ENCODE assay signal across 8 cellular contexts in the genomic region with DNA sequence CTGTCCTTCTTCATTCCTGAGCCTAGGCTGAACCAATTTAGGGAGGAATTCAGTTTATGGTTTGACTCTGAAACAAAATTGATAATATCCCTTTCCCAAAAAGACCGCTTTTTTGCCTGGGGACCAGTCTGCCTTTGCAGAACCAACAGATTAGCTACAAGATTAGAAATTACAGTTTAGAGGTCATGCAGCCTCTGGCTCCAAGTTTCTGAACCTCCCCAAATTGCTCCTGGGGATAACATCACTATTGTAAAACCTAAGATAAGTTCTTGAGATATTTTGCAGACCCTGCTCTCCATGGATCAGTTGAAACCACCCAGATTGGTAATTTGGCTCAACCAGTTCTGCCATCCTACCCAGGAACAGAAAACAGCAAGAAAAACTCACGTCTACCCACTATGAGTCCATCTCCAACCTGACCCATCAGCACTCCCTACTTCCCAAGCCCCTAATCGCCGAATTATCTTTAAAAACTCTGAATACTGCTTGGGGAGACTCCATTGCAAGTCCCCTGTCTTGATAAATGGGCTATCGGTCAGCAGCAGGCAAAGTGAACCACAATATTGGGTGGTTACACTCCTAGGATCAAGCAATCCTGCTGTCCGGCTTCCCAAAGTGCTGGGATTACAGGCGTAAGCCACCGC. TPM values are rescaled to one million over a fixed set of nuclear protein-coding genes. Genes with fewer than 3 reads are reported as not detected.
DNase-seq lines count a peak whose midpoint lies in the region; ATAC-seq and TF ChIP-seq lines count a peak whose summit lies in the region.

No MANE protein-coding gene starts in this region.

- ATAC-seq in GM21529 (IDR thresholded peaks at IDR 0.05; ENCODE audit: unreplicated experiment), result peak; percentile 22
- ATAC-seq in naive thymus-derived CD4-positive, alpha-beta T cell, result no peak

- H3K4me3 ChIP-seq in Caco-2 (ENCODE audit: low read depth, low read length) (peak overlapping the region; percentile 35), dorsolateral prefrontal cortex (peak overlapping the region; percentile 52 to 96 (median 82))
- peak overlapping the region; percentile 97 for H3K4me3 ChIP-seq in naive thymus-derived CD4-positive, alpha-beta T cell (ENCODE audit: low read length)

- H3K36me3 Mint-ChIP-seq in Caco-2 (ENCODE audit: insufficient read depth, unreplicated experiment) (peaks cover 47% of the 10 kb centered on the region), IgD-negative memory B cell (no peaks in the 10 kb centered on the region)
- H3K36me3 Mint-ChIP-seq in naive thymus-derived CD4-positive, alpha-beta T cell, result peaks cover 0 to 29% (median 9%) of the 10 kb centered on the region in 5 donors

- H3K27me3 ChIP-seq in Caco-2 (replicated peaks; ENCODE audit: control insufficient read depth, insufficient read depth, low read length) (no peaks in the 10 kb centered on the region), dorsolateral prefrontal cortex (no peaks in the 10 kb centered on the region)
- no peaks in the 10 kb centered on the region for H3K27me3 ChIP-seq in naive thymus-derived CD4-positive, alpha-beta T cell (ENCODE audit: control insufficient read depth in 2 of 2, insufficient read depth in 2 of 2, low read length in 2 of 2)

- H3K9me3 ChIP-seq in Caco-2, result no peaks in the 10 kb centered on the region
- no peaks in the 10 kb centered on the region for H3K9me3 ChIP-seq in naive thymus-derived CD4-positive, alpha-beta T cell (ENCODE audit: control insufficient read depth in 2 of 3, low read length in 3 of 3)

- peak overlapping the region; percentile 97 for H3K27ac Mint-ChIP-seq in Caco-2 (ENCODE audit: unreplicated experiment)
- H3K27ac Mint-ChIP-seq in IgD-negative memory B cell, result peak overlapping the region; percentile 92 to 99 (median 97)
- H3K27ac Mint-ChIP-seq in naive thymus-derived CD4-positive, alpha-beta T cell, result peak overlapping the region; percentile 85 to 99 (median 97)

- TF ChIP-seq CTCF in Caco-2 (IDR thresholded peaks at IDR 0.05; ENCODE audit: insufficient read depth in 1 of 2, low read depth in 1 of 2, low read length in 1 of 2, severe bottlenecking in 1 of 2, unreplicated experiment in 1 of 2) (no peak), dorsolateral prefrontal cortex (IDR thresholded peaks at IDR 0.05 in 54 of 56, conservative IDR thresholded peaks at IDR 0.05 in 2 of 56; ENCODE audit: low read depth in 1 of 56, partially characterized antibody in 56 of 56) (no peak)

- peak overlapping the region; percentile 98 for H3K4me3 Mint-ChIP-seq in Caco-2 (ENCODE audit: unreplicated experiment)
- H3K4me3 Mint-ChIP-seq in IgD-negative memory B cell, result peak overlapping the region; percentile 96 to 99 (median 99)
- peak overlapping the region; percentile 88 to 99 (median 97) for H3K4me3 Mint-ChIP-seq in naive thymus-derived CD4-positive, alpha-beta T cell

- no peak for DNase-seq in Caco-2
- DNase-seq in dorsolateral prefrontal cortex, result no peak
- DNase-seq in naive thymus-derived CD4-positive, alpha-beta T cell, result peak in 1 of 9 donors; percentile 10
- DNase-seq in T1000 (lab: John Stamatoyannopoulos, UW), result no peak
- no peak for DNase-seq in occipital lobe (lab: John Stamatoyannopoulos, UW)
- DNase-seq in ACHN, result no peak

- peaks cover 20% of the 10 kb centered on the region for H3K4me1 ChIP-seq in Caco-2
- H3K4me1 ChIP-seq in naive thymus-derived CD4-positive, alpha-beta T cell (ENCODE audit: control insufficient read depth in 2 of 2, insufficient read depth in 2 of 2, low read length in 2 of 2), result peaks cover 27 to 36% of the 10 kb centered on the region in 2 donors

- peaks cover 6% of the 10 kb centered on the region for H3K4me1 Mint-ChIP-seq in Caco-2 (ENCODE audit: low read depth, unreplicated experiment)
- peaks cover 34 to 45% (median 35%) of the 10 kb centered on the region in 3 donors for H3K4me1 Mint-ChIP-seq in IgD-negative memory B cell
- peaks cover 37 to 55% (median 42%) of the 10 kb centered on the region in 7 donors for H3K4me1 Mint-ChIP-seq in naive thymus-derived CD4-positive, alpha-beta T cell

- H3K9me3 Mint-ChIP-seq in Caco-2 (ENCODE audit: unreplicated experiment) (peaks cover 4% of the 10 kb centered on the region), IgD-negative memory B cell (peaks cover 0 to 2% (median 0%) of the 10 kb centered on the region in 3 donors)
- peaks cover 0 to 5% (median 0%) of the 10 kb centered on the region in 11 donors for H3K9me3 Mint-ChIP-seq in naive thymus-derived CD4-positive, alpha-beta T cell

- no peaks in the 10 kb centered on the region for H3K27me3 Mint-ChIP-seq in Caco-2 (ENCODE audit: insufficient read depth, unreplicated experiment)
- H3K27me3 Mint-ChIP-seq in IgD-negative memory B cell, result no peaks in the 10 kb centered on the region
- H3K27me3 Mint-ChIP-seq in naive thymus-derived CD4-positive, alpha-beta T cell, result peaks cover 0 to 13% (median under 1%) of the 10 kb centered on the region in 5 donors

- intact Hi-C loops in Caco-2 (cut with micrococcal nuclease; ENCODE audit: unreplicated experiment) (loop anchor here (5.0 to 10.0 kb wide), 3 partner anchors 57 to 521 kb away; no protein-coding TSS in a partner anchor), dorsolateral prefrontal cortex (cut with DNase I) (loop anchor here in 1 of 2 donors (5.0 kb wide), 1 partner anchor 58 kb away; no protein-coding TSS in a partner anchor)
- intact Hi-C loops in naive thymus-derived CD4-positive, alpha-beta T cell (cut with micrococcal nuclease), result loop anchor here (5.0 to 10.0 kb wide), 9 partner anchors 43 to 1992 kb away; a partner anchor contains a TSS

- CTCF ChIA-PET in Caco-2 (lab: Charles Lee), result no interaction called here
- CTCF ChIA-PET in naive thymus-derived CD4-positive, alpha-beta T cell (lab: Charles Lee), result interaction anchor here (0.7 to 1.0 kb wide), 3 partner anchors 21 to 1748 kb away, joined by 3 to 6 read pairs (median 3); no protein-coding TSS in a partner anchor

- in situ Hi-C loops in ACHN (cut with HindIII; ENCODE audit: low pct_ligation_motif_present, low pct_unique_long_range_greater_than_20kb, low sequenced_read_pairs), result no loop called here

- peak overlapping the region; percentile 26 to 95 (median 87) for H3K27ac ChIP-seq in dorsolateral prefrontal cortex
- H3K27ac ChIP-seq in naive thymus-derived CD4-positive, alpha-beta T cell (ENCODE audit: low read depth, low read length), result peak overlapping the region; percentile 83

- no peaks in the 10 kb centered on the region; the same call in 1 of the 2 replicates for H3K36me3 ChIP-seq in Caco-2 (ENCODE audit: control insufficient read depth, insufficient read depth, low read length)
- H3K36me3 ChIP-seq in naive thymus-derived CD4-positive, alpha-beta T cell (ENCODE audit: control insufficient read depth in 2 of 3, insufficient read depth in 3 of 3, low read length in 3 of 3), result peaks cover 0 to 14% (median 8%) of the 10 kb centered on the region in 3 experiments

- POLR2A ChIA-PET in Caco-2 (lab: Charles Lee), result interaction anchor here (0.5 to 0.6 kb wide), 2 partner anchors 55 to 676 kb away, joined by 3 read pairs; no protein-coding TSS in a partner anchor
- POLR2A ChIA-PET in naive thymus-derived CD4-positive, alpha-beta T cell (lab: Charles Lee), result interaction anchor here (1.0 to 1.6 kb wide), 3 partner anchors 15 to 62 kb away, joined by 3 to 4 read pairs (median 3); no protein-coding TSS in a partner anchor

- TSS peak; percentile 99 for BruUV-seq in Caco-2 (replicated peaks; lab: Mats Ljungman, UMichigan)

RNA-seq across cellular contexts. Expression of a gene that starts 0.6 kb away (rescaled TPM):
- 88.6 and 96.0 TPM in 2 replicates for total RNA-seq in Caco-2 (2022)
- polyA plus RNA-seq in IgD-negative memory B cell, result 12.1 TPM
- total RNA-seq in dorsolateral prefrontal cortex, result 10 to 100 TPM; 41.2 to 78.9 (median 61.5) TPM
- 100 to 1,000 TPM in 3 of 5 experiments, 10 to 100 TPM in 2; 89.7 to 140 (median 101) TPM for total RNA-seq in naive thymus-derived CD4-positive, alpha-beta T cell
- polyA plus RNA-seq in naive thymus-derived CD4-positive, alpha-beta T cell, result 10 to 100 TPM; 10.1 to 12.1 TPM
- total RNA-seq in occipital lobe, result 90.2 TPM

RNA-seq across cellular contexts. Expression of a gene that starts 11.2 kb away (rescaled TPM):
- total RNA-seq in Caco-2 (2022), result 0.34 and 0.49 TPM in 2 replicates
- polyA plus RNA-seq in IgD-negative memory B cell, result 0.10 TPM
- 1 to 10 TPM in 106 of 120 experiments, under 1 TPM in 14; 0.60 to 8.7 (median 1.8) TPM for total RNA-seq in dorsolateral prefrontal cortex
- 1 to 10 TPM in 1 of 5 experiments, under 1 TPM in 4; 0.42 to 1.1 (median 0.49) TPM for total RNA-seq in naive thymus-derived CD4-positive, alpha-beta T cell
- not detected for polyA plus RNA-seq in naive thymus-derived CD4-positive, alpha-beta T cell
- 1.6 TPM for total RNA-seq in occipital lobe

Comparison
In these comparisons a context has a peak if more than half of its experiments do, and no peak if none do; other contexts are left out.
1. H3K4me3 ChIP-seq: peak in every context shown above with its lines; median percentile 97 in naive thymus-derived CD4-positive, alpha-beta T cell; 82 in dorsolateral prefrontal cortex; 35 in Caco-2.